Comparison of ENCODE assay signal across 1 cellular context in the genomic region with DNA sequence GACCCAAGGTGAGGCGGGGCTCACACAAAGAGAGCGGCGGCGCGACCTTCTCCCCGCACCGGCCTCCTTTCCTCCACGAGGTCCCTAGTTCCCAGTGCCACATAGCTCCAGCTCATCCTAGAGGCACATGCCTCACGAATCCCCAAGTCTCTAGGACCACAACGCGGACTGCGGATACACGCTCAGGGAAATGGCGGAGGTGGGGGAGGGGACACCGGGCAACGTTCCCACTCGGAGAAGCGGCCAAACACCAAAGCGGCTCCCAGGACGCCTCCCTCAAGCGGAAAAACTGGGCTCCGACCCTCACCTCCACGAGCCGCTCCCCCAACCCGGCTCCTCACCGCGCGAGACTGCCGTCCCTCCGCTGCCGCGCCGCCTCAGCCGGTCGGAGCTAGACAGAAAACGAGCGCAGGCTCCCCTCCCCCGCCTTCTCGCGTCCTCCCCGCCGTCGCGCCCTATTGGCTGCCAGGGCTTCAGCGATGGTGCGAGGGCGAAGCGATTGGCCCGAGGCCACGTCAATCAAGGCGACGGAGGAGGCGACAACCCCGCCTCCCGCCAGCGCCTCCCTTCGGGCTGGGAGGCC.
A peak's percentile ranks its signal among the peaks of the same experiment; 100 is the strongest.
TF ChIP-seq lines count a peak whose summit lies in the region.

A gene (minus strand): TSS at position 404 of the 583 bp plus-strand sequence. CDS start 1,963 bp downstream, outside the sequence.

TF ChIP-seq in HepG2, 621 proteins besides CTCF, POLR2A, EP300 and RAD21 (continued from another document and continues in another):
- TF ChIP-seq, protein P1, sequence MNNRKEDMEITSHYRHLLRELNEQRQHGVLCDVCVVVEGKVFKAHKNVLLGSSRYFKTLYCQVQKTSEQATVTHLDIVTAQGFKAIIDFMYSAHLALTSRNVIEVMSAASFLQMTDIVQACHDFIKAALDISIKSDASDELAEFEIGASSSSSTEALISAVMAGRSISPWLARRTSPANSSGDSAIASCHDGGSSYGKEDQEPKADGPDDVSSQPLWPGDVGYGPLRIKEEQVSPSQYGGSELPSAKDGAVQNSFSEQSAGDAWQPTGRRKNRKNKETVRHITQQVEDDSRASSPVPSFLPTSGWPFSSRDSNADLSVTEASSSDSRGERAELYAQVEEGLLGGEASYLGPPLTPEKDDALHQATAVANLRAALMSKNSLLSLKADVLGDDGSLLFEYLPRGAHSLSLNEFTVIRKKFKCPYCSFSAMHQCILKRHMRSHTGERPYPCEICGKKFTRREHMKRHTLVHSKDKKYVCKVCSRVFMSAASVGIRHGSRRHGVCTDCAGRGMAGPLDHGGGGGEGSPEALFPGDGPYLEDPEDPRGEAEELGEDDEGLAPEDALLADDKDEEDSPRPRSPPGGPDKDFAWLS (CRISPR knock-in tag; IDR thresholded peaks at IDR 0.05; ENCODE audit: borderline replicate concordance), result no peak
- no peak for TF ChIP-seq ERF (CRISPR knock-in tag; IDR thresholded peaks at IDR 0.05)
- no peak for TF ChIP-seq KDM6A (CRISPR knock-in tag; IDR thresholded peaks at IDR 0.05; ENCODE audit: low read depth)
- TF ChIP-seq, protein P2, sequence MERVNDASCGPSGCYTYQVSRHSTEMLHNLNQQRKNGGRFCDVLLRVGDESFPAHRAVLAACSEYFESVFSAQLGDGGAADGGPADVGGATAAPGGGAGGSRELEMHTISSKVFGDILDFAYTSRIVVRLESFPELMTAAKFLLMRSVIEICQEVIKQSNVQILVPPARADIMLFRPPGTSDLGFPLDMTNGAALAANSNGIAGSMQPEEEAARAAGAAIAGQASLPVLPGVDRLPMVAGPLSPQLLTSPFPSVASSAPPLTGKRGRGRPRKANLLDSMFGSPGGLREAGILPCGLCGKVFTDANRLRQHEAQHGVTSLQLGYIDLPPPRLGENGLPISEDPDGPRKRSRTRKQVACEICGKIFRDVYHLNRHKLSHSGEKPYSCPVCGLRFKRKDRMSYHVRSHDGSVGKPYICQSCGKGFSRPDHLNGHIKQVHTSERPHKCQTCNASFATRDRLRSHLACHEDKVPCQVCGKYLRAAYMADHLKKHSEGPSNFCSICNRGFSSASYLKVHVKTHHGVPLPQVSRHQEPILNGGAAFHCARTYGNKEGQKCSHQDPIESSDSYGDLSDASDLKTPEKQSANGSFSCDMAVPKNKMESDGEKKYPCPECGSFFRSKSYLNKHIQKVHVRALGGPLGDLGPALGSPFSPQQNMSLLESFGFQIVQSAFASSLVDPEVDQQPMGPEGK (CRISPR knock-in tag; IDR thresholded peaks at IDR 0.05), result no peak
- no peak for TF ChIP-seq NR2F6 (IDR thresholded peaks at IDR 0.05)
- TF ChIP-seq NR2F6 (CRISPR knock-in tag; IDR thresholded peaks at IDR 0.05), result no peak
- TF ChIP-seq ZNF781 (CRISPR knock-in tag; IDR thresholded peaks at IDR 0.05; ENCODE audit: borderline replicate concordance, not compliant biosample characterization), result no peak
- TF ChIP-seq IKZF1 (IDR thresholded peaks at IDR 0.05), result no peak
- TF ChIP-seq, protein P3, sequence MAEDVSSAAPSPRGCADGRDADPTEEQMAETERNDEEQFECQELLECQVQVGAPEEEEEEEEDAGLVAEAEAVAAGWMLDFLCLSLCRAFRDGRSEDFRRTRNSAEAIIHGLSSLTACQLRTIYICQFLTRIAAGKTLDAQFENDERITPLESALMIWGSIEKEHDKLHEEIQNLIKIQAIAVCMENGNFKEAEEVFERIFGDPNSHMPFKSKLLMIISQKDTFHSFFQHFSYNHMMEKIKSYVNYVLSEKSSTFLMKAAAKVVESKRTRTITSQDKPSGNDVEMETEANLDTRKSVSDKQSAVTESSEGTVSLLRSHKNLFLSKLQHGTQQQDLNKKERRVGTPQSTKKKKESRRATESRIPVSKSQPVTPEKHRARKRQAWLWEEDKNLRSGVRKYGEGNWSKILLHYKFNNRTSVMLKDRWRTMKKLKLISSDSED (CRISPR knock-in tag; IDR thresholded peaks at IDR 0.05), result 0 out of 2 replicates have a peak, but pooled peaks have one; percentile 9
- TF ChIP-seq, protein P4, sequence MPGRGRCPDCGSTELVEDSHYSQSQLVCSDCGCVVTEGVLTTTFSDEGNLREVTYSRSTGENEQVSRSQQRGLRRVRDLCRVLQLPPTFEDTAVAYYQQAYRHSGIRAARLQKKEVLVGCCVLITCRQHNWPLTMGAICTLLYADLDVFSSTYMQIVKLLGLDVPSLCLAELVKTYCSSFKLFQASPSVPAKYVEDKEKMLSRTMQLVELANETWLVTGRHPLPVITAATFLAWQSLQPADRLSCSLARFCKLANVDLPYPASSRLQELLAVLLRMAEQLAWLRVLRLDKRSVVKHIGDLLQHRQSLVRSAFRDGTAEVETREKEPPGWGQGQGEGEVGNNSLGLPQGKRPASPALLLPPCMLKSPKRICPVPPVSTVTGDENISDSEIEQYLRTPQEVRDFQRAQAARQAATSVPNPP (CRISPR knock-in tag; IDR thresholded peaks at IDR 0.05), result 0 out of 2 replicates have a peak, but pooled peaks have one; percentile 34
- peak; percentile 99 for TF ChIP-seq SP2 (CRISPR knock-in tag; IDR thresholded peaks at IDR 0.05)
- TF ChIP-seq ATF1 (CRISPR knock-in tag; IDR thresholded peaks at IDR 0.05), result peak; percentile 89
- peak; percentile 98 for TF ChIP-seq NFYC (CRISPR knock-in tag; IDR thresholded peaks at IDR 0.05)
- TF ChIP-seq SKI (IDR thresholded peaks at IDR 0.05; ENCODE audit: partially characterized antibody), result peak; percentile 61
- no peak for TF ChIP-seq ZNF263 (CRISPR knock-in tag; IDR thresholded peaks at IDR 0.05)
- peak; percentile 99 for TF ChIP-seq NFYB (CRISPR knock-in tag; IDR thresholded peaks at IDR 0.05)
- TF ChIP-seq, protein P5, sequence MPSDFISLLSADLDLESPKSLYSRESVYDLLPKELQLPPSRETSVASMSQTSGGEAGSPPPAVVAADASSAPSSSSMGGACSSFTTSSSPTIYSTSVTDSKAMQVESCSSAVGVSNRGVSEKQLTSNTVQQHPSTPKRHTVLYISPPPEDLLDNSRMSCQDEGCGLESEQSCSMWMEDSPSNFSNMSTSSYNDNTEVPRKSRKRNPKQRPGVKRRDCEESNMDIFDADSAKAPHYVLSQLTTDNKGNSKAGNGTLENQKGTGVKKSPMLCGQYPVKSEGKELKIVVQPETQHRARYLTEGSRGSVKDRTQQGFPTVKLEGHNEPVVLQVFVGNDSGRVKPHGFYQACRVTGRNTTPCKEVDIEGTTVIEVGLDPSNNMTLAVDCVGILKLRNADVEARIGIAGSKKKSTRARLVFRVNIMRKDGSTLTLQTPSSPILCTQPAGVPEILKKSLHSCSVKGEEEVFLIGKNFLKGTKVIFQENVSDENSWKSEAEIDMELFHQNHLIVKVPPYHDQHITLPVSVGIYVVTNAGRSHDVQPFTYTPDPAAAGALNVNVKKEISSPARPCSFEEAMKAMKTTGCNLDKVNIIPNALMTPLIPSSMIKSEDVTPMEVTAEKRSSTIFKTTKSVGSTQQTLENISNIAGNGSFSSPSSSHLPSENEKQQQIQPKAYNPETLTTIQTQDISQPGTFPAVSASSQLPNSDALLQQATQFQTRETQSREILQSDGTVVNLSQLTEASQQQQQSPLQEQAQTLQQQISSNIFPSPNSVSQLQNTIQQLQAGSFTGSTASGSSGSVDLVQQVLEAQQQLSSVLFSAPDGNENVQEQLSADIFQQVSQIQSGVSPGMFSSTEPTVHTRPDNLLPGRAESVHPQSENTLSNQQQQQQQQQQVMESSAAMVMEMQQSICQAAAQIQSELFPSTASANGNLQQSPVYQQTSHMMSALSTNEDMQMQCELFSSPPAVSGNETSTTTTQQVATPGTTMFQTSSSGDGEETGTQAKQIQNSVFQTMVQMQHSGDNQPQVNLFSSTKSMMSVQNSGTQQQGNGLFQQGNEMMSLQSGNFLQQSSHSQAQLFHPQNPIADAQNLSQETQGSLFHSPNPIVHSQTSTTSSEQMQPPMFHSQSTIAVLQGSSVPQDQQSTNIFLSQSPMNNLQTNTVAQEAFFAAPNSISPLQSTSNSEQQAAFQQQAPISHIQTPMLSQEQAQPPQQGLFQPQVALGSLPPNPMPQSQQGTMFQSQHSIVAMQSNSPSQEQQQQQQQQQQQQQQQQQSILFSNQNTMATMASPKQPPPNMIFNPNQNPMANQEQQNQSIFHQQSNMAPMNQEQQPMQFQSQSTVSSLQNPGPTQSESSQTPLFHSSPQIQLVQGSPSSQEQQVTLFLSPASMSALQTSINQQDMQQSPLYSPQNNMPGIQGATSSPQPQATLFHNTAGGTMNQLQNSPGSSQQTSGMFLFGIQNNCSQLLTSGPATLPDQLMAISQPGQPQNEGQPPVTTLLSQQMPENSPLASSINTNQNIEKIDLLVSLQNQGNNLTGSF (CRISPR knock-in tag; IDR thresholded peaks at IDR 0.05), result peak; percentile 35; the same call in 1 of the 2 replicates
- TF ChIP-seq ZFP37 (CRISPR knock-in tag; IDR thresholded peaks at IDR 0.05; ENCODE audit: borderline replicate concordance), result no peak
- peak; percentile 98 for TF ChIP-seq AGO2 (optimal IDR thresholded peaks at IDR 0.05; ENCODE audit: low read depth, low read length)
- 0 out of 2 replicates have a peak, but pooled peaks have one; percentile 2 for TF ChIP-seq ZNF563 (CRISPR knock-in tag; IDR thresholded peaks at IDR 0.05)
- TF ChIP-seq, protein P6, sequence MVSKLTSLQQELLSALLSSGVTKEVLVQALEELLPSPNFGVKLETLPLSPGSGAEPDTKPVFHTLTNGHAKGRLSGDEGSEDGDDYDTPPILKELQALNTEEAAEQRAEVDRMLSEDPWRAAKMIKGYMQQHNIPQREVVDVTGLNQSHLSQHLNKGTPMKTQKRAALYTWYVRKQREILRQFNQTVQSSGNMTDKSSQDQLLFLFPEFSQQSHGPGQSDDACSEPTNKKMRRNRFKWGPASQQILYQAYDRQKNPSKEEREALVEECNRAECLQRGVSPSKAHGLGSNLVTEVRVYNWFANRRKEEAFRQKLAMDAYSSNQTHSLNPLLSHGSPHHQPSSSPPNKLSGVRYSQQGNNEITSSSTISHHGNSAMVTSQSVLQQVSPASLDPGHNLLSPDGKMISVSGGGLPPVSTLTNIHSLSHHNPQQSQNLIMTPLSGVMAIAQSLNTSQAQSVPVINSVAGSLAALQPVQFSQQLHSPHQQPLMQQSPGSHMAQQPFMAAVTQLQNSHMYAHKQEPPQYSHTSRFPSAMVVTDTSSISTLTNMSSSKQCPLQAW (CRISPR knock-in tag; IDR thresholded peaks at IDR 0.05), result peak; percentile 72
- 0 out of 2 replicates have a peak, but pooled peaks have one; percentile 13 for TF ChIP-seq NFIC (IDR thresholded peaks at IDR 0.05; ENCODE audit: low read length)
- 0 out of 2 replicates have a peak, but pooled peaks have one; percentile 30 for TF ChIP-seq ZNF776 (CRISPR knock-in tag; IDR thresholded peaks at IDR 0.05)
- 0 out of 2 replicates have a peak, but pooled peaks have one; percentile 68 for TF ChIP-seq ZNF30 (CRISPR knock-in tag; IDR thresholded peaks at IDR 0.05)
- TF ChIP-seq ZNF570 (CRISPR knock-in tag; IDR thresholded peaks at IDR 0.05; ENCODE audit: borderline replicate concordance), result no peak
- TF ChIP-seq SP5 (CRISPR knock-in tag; IDR thresholded peaks at IDR 0.05; ENCODE audit: borderline replicate concordance, low read depth), result no peak
- TF ChIP-seq ZNF547 (CRISPR knock-in tag; IDR thresholded peaks at IDR 0.05), result peak; percentile 43
- TF ChIP-seq ZNF501 (CRISPR knock-in tag; IDR thresholded peaks at IDR 0.05), result peak; percentile 82; the same call in 1 of the 2 replicates
- TF ChIP-seq POLR2AphosphoS5 (IDR thresholded peaks at IDR 0.05; ENCODE audit: low read depth, low read length), result peak; percentile 63
- no peak for TF ChIP-seq ZNF747 (CRISPR knock-in tag; IDR thresholded peaks at IDR 0.05; ENCODE audit: borderline replicate concordance)
- TF ChIP-seq, protein P7, sequence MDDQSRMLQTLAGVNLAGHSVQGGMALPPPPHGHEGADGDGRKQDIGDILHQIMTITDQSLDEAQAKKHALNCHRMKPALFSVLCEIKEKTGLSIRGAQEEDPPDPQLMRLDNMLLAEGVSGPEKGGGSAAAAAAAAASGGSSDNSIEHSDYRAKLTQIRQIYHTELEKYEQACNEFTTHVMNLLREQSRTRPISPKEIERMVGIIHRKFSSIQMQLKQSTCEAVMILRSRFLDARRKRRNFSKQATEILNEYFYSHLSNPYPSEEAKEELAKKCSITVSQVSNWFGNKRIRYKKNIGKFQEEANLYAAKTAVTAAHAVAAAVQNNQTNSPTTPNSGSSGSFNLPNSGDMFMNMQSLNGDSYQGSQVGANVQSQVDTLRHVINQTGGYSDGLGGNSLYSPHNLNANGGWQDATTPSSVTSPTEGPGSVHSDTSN (CRISPR knock-in tag; IDR thresholded peaks at IDR 0.05; ENCODE audit: borderline replicate concordance), result peak; percentile 53; the same call in 1 of the 2 replicates
- peak; percentile 0; the same call in 1 of the 2 replicates for TF ChIP-seq ZNF292 (CRISPR knock-in tag; IDR thresholded peaks at IDR 0.05; ENCODE audit: borderline replicate concordance, low read depth)
- no peak for TF ChIP-seq ZNF337 (CRISPR knock-in tag; IDR thresholded peaks at IDR 0.05; ENCODE audit: borderline replicate concordance, low read depth)
- TF ChIP-seq ZNF615 (CRISPR knock-in tag; IDR thresholded peaks at IDR 0.05; ENCODE audit: borderline replicate concordance), result 0 out of 2 replicates have a peak, but pooled peaks have one; percentile 84
- peak; percentile 61; the same call in 1 of the 2 replicates for TF ChIP-seq KDM5A (IDR thresholded peaks at IDR 0.05; ENCODE audit: borderline replicate concordance, low read length)
- TF ChIP-seq, protein P8, sequence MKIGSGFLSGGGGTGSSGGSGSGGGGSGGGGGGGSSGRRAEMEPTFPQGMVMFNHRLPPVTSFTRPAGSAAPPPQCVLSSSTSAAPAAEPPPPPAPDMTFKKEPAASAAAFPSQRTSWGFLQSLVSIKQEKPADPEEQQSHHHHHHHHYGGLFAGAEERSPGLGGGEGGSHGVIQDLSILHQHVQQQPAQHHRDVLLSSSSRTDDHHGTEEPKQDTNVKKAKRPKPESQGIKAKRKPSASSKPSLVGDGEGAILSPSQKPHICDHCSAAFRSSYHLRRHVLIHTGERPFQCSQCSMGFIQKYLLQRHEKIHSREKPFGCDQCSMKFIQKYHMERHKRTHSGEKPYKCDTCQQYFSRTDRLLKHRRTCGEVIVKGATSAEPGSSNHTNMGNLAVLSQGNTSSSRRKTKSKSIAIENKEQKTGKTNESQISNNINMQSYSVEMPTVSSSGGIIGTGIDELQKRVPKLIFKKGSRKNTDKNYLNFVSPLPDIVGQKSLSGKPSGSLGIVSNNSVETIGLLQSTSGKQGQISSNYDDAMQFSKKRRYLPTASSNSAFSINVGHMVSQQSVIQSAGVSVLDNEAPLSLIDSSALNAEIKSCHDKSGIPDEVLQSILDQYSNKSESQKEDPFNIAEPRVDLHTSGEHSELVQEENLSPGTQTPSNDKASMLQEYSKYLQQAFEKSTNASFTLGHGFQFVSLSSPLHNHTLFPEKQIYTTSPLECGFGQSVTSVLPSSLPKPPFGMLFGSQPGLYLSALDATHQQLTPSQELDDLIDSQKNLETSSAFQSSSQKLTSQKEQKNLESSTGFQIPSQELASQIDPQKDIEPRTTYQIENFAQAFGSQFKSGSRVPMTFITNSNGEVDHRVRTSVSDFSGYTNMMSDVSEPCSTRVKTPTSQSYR (CRISPR knock-in tag; IDR thresholded peaks at IDR 0.05; ENCODE audit: borderline replicate concordance), result peak; percentile 82
- peak; percentile 19; the same call in 1 of the 2 replicates for TF ChIP-seq ATF7-NPFF (CRISPR knock-in tag; IDR thresholded peaks at IDR 0.05; ENCODE audit: low read depth)
- TF ChIP-seq ZNF720 (CRISPR knock-in tag; IDR thresholded peaks at IDR 0.05), result no peak
- TF ChIP-seq, protein P9, sequence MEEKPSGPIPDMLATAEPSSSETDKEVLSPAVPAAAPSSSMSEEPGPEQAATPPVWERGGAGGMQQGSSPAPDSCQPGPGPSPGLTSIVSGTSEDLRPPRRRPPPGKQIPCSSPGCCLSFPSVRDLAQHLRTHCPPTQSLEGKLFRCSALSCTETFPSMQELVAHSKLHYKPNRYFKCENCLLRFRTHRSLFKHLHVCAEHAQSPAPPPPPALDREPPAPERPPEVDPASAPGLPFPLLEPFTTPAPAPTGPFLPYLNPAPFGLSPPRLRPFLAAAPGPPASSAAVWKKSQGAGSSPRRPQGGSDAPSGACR (CRISPR knock-in tag; IDR thresholded peaks at IDR 0.05), result peak; percentile 87
- peak; percentile 99 for TF ChIP-seq RBFOX2 (IDR thresholded peaks at IDR 0.05; ENCODE audit: low read depth, low read length)
- TF ChIP-seq PRMT3 (CRISPR knock-in tag; IDR thresholded peaks at IDR 0.05; ENCODE audit: borderline replicate concordance, low read depth), result 0 out of 2 replicates have a peak, but pooled peaks have one; percentile 29
